Comparison of ENCODE assay signal across 22 cellular contexts in genomic region chr5:120124961-120125360, GRCh38.
"Had no signal": no experiment of that assay in that cellular context is flagged by ENCODE, and none has a peak within 500 bp of the region (broad histone marks: within the 10 kb centered on the region; RNA-seq: fewer than 3 reads in every experiment).

No MANE protein-coding gene starts in this region.

- H3K27me3 ChIP-seq: ascending aorta, esophagus muscularis mucosa, suprapubic skin, transverse colon had no signal

- FAIRE-seq: endothelial cell of umbilical vein had no signal

- H3K27ac ChIP-seq: ascending aorta, esophagus muscularis mucosa, suprapubic skin, transverse colon, VCaP had no signal

- H3K36me3 ChIP-seq: ascending aorta, esophagus muscularis mucosa, suprapubic skin, transverse colon had no signal

- H3K4me3 ChIP-seq: ascending aorta, esophagus muscularis mucosa, suprapubic skin, transverse colon had no signal

- DNase-seq: activated CD4-positive, alpha-beta T cell treated with anti-CD3 and anti-CD28 coated beads, Interleukin-2, amount 50 U/mL, for 1 hour; activated CD4-positive, CD25-positive, alpha-beta regulatory T cell treated with anti-CD3 and anti-CD28 coated beads, Interleukin-2, amount 50 U/mL, for 72 hours; activated CD8-positive, alpha-beta memory T cell treated with anti-CD3 and anti-CD28 coated beads, Interleukin-2, amount 50 U/mL, for 4 hours; activated naive CD4-positive, alpha-beta T cell treated with anti-CD3 and anti-CD28 coated beads, Interleukin-2, amount 50 U/mL, for 16 hours; activated T-cell treated with anti-CD3 and anti-CD28 coated beads, Interleukin-2, amount 50 U/mL, for 4 hours; cerebellar nuclear complex; effector CD8-positive, alpha-beta T cell; left colon; midbrain; nephron progenitor cell; nucleus accumbens; posterior cingulate gyrus; stimulated activated CD4-positive, alpha-beta T cell treated with anti-CD3 and anti-CD28 coated beads, Interleukin-2, amount 100 ng/mL, for 48 hours; stimulated activated naive CD8-positive, alpha-beta T cell treated with anti-CD3 and anti-CD28 coated beads, Interleukin-15, amount 100 ng/mL, for 72 hours; SW 1271; T-helper 2 cell; transverse colon had no signal

- ATAC-seq: activated T-cell treated with anti-CD3 and anti-CD28 coated beads, Interleukin-2, amount 50 U/mL, for 4 hours; left colon; stimulated activated naive CD8-positive, alpha-beta T cell treated with anti-CD3 and anti-CD28 coated beads, Interleukin-15, amount 100 ng/mL, for 72 hours had no signal

- H3K9me3 ChIP-seq: esophagus muscularis mucosa, suprapubic skin, transverse colon had no signal

- H3K4me1 ChIP-seq: ascending aorta, esophagus muscularis mucosa, suprapubic skin, transverse colon had no signal
